Comparison of ENCODE assay signal across 8 cellular contexts in genomic region chr2:181892795-181893435, GRCh38. TPM values are rescaled to one million over a fixed set of nuclear protein-coding genes. Genes with fewer than 3 reads are reported as not detected.
DNase-seq lines count a peak whose midpoint lies in the region; ATAC-seq and TF ChIP-seq lines count a peak whose summit lies in the region.

No MANE protein-coding gene starts in this region.

- H3K4me3 ChIP-seq in smooth muscle cell = peak overlapping the region; percentile 80

- H2AFZ ChIP-seq in smooth muscle cell (ENCODE audit: low read depth) = peak overlapping the region; percentile 92

- peaks cover 18% of the 10 kb centered on the region for H3K27me3 Mint-ChIP-seq in activated T-cell treated with anti-CD3 and anti-CD28 coated beads, Interleukin-2, amount 50 U/mL, for 72 hours (ENCODE audit: low read depth)
- H3K27me3 Mint-ChIP-seq in activated B cell treated with CpG ODN at 0.5 μM for 24 hours = peaks cover 9% of the 10 kb centered on the region
- H3K27me3 Mint-ChIP-seq in glutamatergic neuron (ENCODE audit: unreplicated experiment) = peaks cover 6% of the 10 kb centered on the region

- H3K27ac ChIP-seq in smooth muscle cell (ENCODE audit: low read depth) = peak overlapping the region; percentile 90

- peaks cover 35% of the 10 kb centered on the region for H3K4me1 Mint-ChIP-seq in activated T-cell treated with anti-CD3 and anti-CD28 coated beads, Interleukin-2, amount 50 U/mL, for 72 hours (ENCODE audit: low read depth)
- peaks cover 25% of the 10 kb centered on the region for H3K4me1 Mint-ChIP-seq in activated B cell treated with CpG ODN at 0.5 μM for 24 hours
- peaks cover 4% of the 10 kb centered on the region for H3K4me1 Mint-ChIP-seq in glutamatergic neuron (ENCODE audit: low read depth, unreplicated experiment)

- no peaks in the 10 kb centered on the region for H3K27me3 ChIP-seq in smooth muscle cell (ENCODE audit: low read depth)

- peak overlapping the region; percentile 94 to 98 for H3K4me3 Mint-ChIP-seq in activated T-cell treated with anti-CD3 and anti-CD28 coated beads, Interleukin-2, amount 50 U/mL, for 72 hours
- H3K4me3 Mint-ChIP-seq in activated B cell treated with CpG ODN at 0.5 μM for 24 hours (peak overlapping the region; percentile 92), glutamatergic neuron (ENCODE audit: unreplicated experiment) (peak overlapping the region; percentile 96)

- DNase-seq in activated T-cell treated with anti-CD3 and anti-CD28 coated beads, Interleukin-2, amount 50 U/mL, for 72 hours = no peak
- no peak for DNase-seq in activated T-cell treated with anti-CD3 and anti-CD28 coated beads, Interleukin-2, amount 50 U/mL, for 48 hours
- no peak for DNase-seq in activated B cell treated with CpG ODN at 0.5 μM for 24 hours
- DNase-seq in glutamatergic neuron = no peak
- DNase-seq in smooth muscle cell (lab: John Stamatoyannopoulos, UW; ENCODE audit: unreplicated experiment) = no peak
- no peak for DNase-seq in NCI-H128 (lab: John Stamatoyannopoulos, UW; ENCODE audit: unreplicated experiment)
- DNase-seq in stimulated activated naive CD4-positive, alpha-beta T cell treated with Interleukin-2 at 50 U/mL for 16 hours (lab: John Stamatoyannopoulos, UW) = no peak

- peaks cover 45% of the 10 kb centered on the region for H4K20me1 ChIP-seq in smooth muscle cell (ENCODE audit: low read depth)

- H3K36me3 ChIP-seq in smooth muscle cell (ENCODE audit: low read depth) = peaks cover 16% of the 10 kb centered on the region

- peaks cover 4 to 11% of the 10 kb centered on the region in 2 donors for H3K36me3 Mint-ChIP-seq in activated T-cell treated with anti-CD3 and anti-CD28 coated beads, Interleukin-2, amount 50 U/mL, for 72 hours (ENCODE audit: insufficient read depth in 2 of 2)
- peaks cover 8% of the 10 kb centered on the region for H3K36me3 Mint-ChIP-seq in activated B cell treated with CpG ODN at 0.5 μM for 24 hours (ENCODE audit: low read depth)
- H3K36me3 Mint-ChIP-seq in glutamatergic neuron (ENCODE audit: unreplicated experiment) = no peaks in the 10 kb centered on the region

- peaks cover 28% of the 10 kb centered on the region for H3K4me1 ChIP-seq in smooth muscle cell (ENCODE audit: low read depth)

- peaks cover 2% of the 10 kb centered on the region for H3F3A ChIP-seq in smooth muscle cell (ENCODE audit: low read depth)

- H3K9me3 Mint-ChIP-seq in activated T-cell treated with anti-CD3 and anti-CD28 coated beads, Interleukin-2, amount 50 U/mL, for 72 hours = no peaks in the 10 kb centered on the region
- H3K9me3 Mint-ChIP-seq in activated B cell treated with CpG ODN at 0.5 μM for 24 hours (no peaks in the 10 kb centered on the region), glutamatergic neuron (ENCODE audit: unreplicated experiment) (peaks cover 9% of the 10 kb centered on the region)

- peak overlapping the region; percentile 93 for H3K4me2 ChIP-seq in smooth muscle cell

- H3K79me2 ChIP-seq in smooth muscle cell (ENCODE audit: low read depth) = peaks cover 55% of the 10 kb centered on the region

- peak overlapping the region; percentile 85 for H3K9ac ChIP-seq in smooth muscle cell (ENCODE audit: low read depth)

- CTCF ChIA-PET in activated B cell treated with CpG ODN at 0.5 μM for 24 hours (lab: Charles Lee) = interaction anchor here (5.0 kb wide), 1 partner anchor 11 kb away, joined by 24 read pairs; no protein-coding TSS in a partner anchor

- intact Hi-C loops in activated B cell treated with CpG ODN at 0.5 μM for 24 hours (cut with micrococcal nuclease) = loop anchor here (1.0 to 10.0 kb wide), 11 partner anchors 11 to 1886 kb away; partner anchors contain the start of genes CWC22, DNAJC10, NCKAP1 and NEUROD1

- TF ChIP-seq CTCF in activated B cell treated with CpG ODN at 0.5 μM for 24 hours (IDR thresholded peaks at IDR 0.05) = no peak
- no peak for TF ChIP-seq CTCF in glutamatergic neuron (IDR thresholded peaks at IDR 0.05; ENCODE audit: partially characterized antibody, unreplicated experiment)
- no peak for TF ChIP-seq CTCF in smooth muscle cell (IDR thresholded peaks at IDR 0.05; ENCODE audit: borderline replicate concordance, insufficient read depth, poor library complexity, severe bottlenecking)

- ATAC-seq in activated T-cell treated with anti-CD3 and anti-CD28 coated beads, Interleukin-2, amount 50 U/mL, for 72 hours (replicated peaks in 1 of 2) = no peak
- ATAC-seq in activated B cell treated with CpG ODN at 0.5 μM for 24 hours (ENCODE audit: low read depth) = no peak
- ATAC-seq in GM19035 (IDR thresholded peaks at IDR 0.05; ENCODE audit: unreplicated experiment) = no peak

- WGBS in smooth muscle cell (ENCODE audit: low lambda C conversion rate) = 5% methylated on average over 10 of the region's 10 CpGs

- POLR2A ChIA-PET in activated B cell treated with CpG ODN at 0.5 μM for 24 hours (lab: Charles Lee) = interaction anchor here (1.5 kb wide), 1 partner anchor 823 kb away, joined by 4 read pairs; the partner anchor contains the start of gene DNAJC10

- H3K27ac Mint-ChIP-seq in activated T-cell treated with anti-CD3 and anti-CD28 coated beads, Interleukin-2, amount 50 U/mL, for 72 hours = peak overlapping the region; percentile 85
- peak overlapping the region; percentile 65 for H3K27ac Mint-ChIP-seq in activated B cell treated with CpG ODN at 0.5 μM for 24 hours
- H3K27ac Mint-ChIP-seq in glutamatergic neuron (ENCODE audit: unreplicated experiment) = peak overlapping the region; percentile 88

- H3K9me3 ChIP-seq in smooth muscle cell (replicated peaks; ENCODE audit: low read depth) = no peaks in the 10 kb centered on the region

RNA-seq across cellular contexts. Expression of gene ITPRID2, which starts 1.4 kb away (rescaled TPM):
- total RNA-seq in activated T-cell treated with anti-CD3 and anti-CD28 coated beads, Interleukin-2, amount 50 U/mL, for 72 hours = 10 to 100 TPM; 52.1 to 60.1 TPM
- total RNA-seq in activated B cell treated with CpG ODN at 0.5 μM for 24 hours (20.0 and 33.9 TPM in 2 replicates), glutamatergic neuron (ENCODE audit: unreplicated experiment) (32.8 TPM), smooth muscle cell (261 and 556 TPM in 2 replicates)
- polyA plus RNA-seq in smooth muscle cell = 28.2 and 72.2 TPM in 2 replicates
